Comparison of ENCODE assay signal across 23 cellular contexts in the genomic region with DNA sequence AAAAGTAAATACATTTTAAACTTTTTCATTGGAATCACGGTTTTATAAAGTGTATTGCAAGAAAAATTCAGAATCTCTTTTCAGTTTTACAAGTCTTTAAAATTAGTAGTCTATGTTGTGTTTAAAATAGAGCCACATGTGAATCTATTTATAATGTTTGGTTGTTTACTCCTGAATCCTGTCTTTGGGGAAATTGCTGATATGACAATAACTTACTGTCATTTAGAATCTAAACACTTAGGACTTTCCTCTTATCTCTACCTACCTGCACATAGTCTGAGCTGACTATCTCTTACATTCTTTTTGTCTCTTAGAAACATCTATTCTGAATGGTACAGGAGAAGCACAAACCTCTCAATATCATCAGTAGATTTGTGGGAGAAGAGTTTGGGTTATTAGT. TPM values are rescaled to one million over a fixed set of nuclear protein-coding genes. Genes with fewer than 3 reads are reported as not detected.
"Had no signal": no experiment of that assay in that cellular context is flagged by ENCODE, and none has a peak within 500 bp of the region (broad histone marks: within the 10 kb centered on the region; RNA-seq: fewer than 3 reads in every experiment).

No MANE protein-coding gene starts in this region.

- H2AFZ ChIP-seq: neural progenitor cell had no signal

- H3K27me3 ChIP-seq: esophagus muscularis mucosa, heart right ventricle, left lung, right atrium auricular region, sigmoid colon, stomach, thyroid gland, vagina had no signal

- H3K27ac Mint-ChIP-seq: dendritic cell treated with granulocyte-macrophage colony-stimulating factor and Interleukin-4, amounts not matched to agents 40 ng/mL and 50 ng/mL, for 4 days; mesothelial cell of epicardium; naive B cell; natural killer cell treated with Interleukin-12 subunit alpha and Interleukin-12 subunit beta and Interleukin-15 and Interleukin-18, amount 100 ng/mL, for 72 hours; neural progenitor cell; stimulated activated effector memory CD8-positive, alpha-beta T cell treated with anti-CD3 and anti-CD28 coated beads, Interleukin-12 subunit alpha, Interleukin-12 subunit beta, amount 100 ng/mL, for 72 hours had no signal

- H3K4me3 Mint-ChIP-seq: dendritic cell treated with granulocyte-macrophage colony-stimulating factor and Interleukin-4, amounts not matched to agents 40 ng/mL and 50 ng/mL, for 4 days; mesothelial cell of epicardium; naive B cell; natural killer cell treated with Interleukin-12 subunit alpha and Interleukin-12 subunit beta and Interleukin-15 and Interleukin-18, amount 100 ng/mL, for 72 hours; neural progenitor cell; stimulated activated effector memory CD8-positive, alpha-beta T cell treated with anti-CD3 and anti-CD28 coated beads, Interleukin-12 subunit alpha, Interleukin-12 subunit beta, amount 100 ng/mL, for 72 hours had no signal

- H3K9ac ChIP-seq: neural progenitor cell had no signal

- H3K4me3 ChIP-seq: esophagus muscularis mucosa, heart right ventricle, left lung, mucosa of descending colon, neural progenitor cell, prostate gland, right atrium auricular region, sigmoid colon, stomach, thyroid gland, vagina had no signal

- ATAC-seq: natural killer cell treated with Interleukin-12 subunit alpha and Interleukin-12 subunit beta and Interleukin-15 and Interleukin-18, amount 100 ng/mL, for 72 hours; stimulated activated effector memory CD8-positive, alpha-beta T cell treated with anti-CD3 and anti-CD28 coated beads, Interleukin-12 subunit alpha, Interleukin-12 subunit beta, amount 100 ng/mL, for 72 hours had no signal

- H3K27ac ChIP-seq: esophagus muscularis mucosa, heart right ventricle, left lung, neural progenitor cell, prostate gland, right atrium auricular region, stomach, thyroid gland, vagina had no signal

- H3K36me3 Mint-ChIP-seq: natural killer cell treated with Interleukin-12 subunit alpha and Interleukin-12 subunit beta and Interleukin-15 and Interleukin-18, amount 100 ng/mL, for 72 hours; stimulated activated effector memory CD8-positive, alpha-beta T cell treated with anti-CD3 and anti-CD28 coated beads, Interleukin-12 subunit alpha, Interleukin-12 subunit beta, amount 100 ng/mL, for 72 hours had no signal

- H3K4me1 ChIP-seq: neural progenitor cell, prostate gland had no signal

- DNase-seq: effector memory CD4-positive, alpha-beta T cell; glutamatergic neuron; heart right ventricle; left cardiac atrium; left lung; sigmoid colon; stimulated activated CD4-positive, alpha-beta T cell treated with anti-CD3 and anti-CD28 coated beads, Interleukin-2, amount 100 ng/mL, for 24 hours; stimulated activated CD4-positive, alpha-beta T cell treated with anti-CD3 and anti-CD28 coated beads, Interleukin-4, amount 100 ng/mL, for 24 hours; stimulated activated naive CD4-positive, alpha-beta T cell treated with Interleukin-2 at 50 U/mL for 16 hours; stomach; thyroid gland had no signal

- H3K9me3 ChIP-seq: esophagus muscularis mucosa, heart right ventricle, left lung, mucosa of descending colon, prostate gland, right atrium auricular region, sigmoid colon, stomach, thyroid gland, vagina had no signal

- H3K4me2 ChIP-seq: neural progenitor cell had no signal

- H3K9me3 Mint-ChIP-seq: natural killer cell treated with Interleukin-12 subunit alpha and Interleukin-12 subunit beta and Interleukin-15 and Interleukin-18, amount 100 ng/mL, for 72 hours had no signal

- H3K36me3 ChIP-seq: esophagus muscularis mucosa, heart right ventricle, left lung, neural progenitor cell, prostate gland, right atrium auricular region, sigmoid colon, stomach, thyroid gland, vagina had no signal

RNA-seq across cellular contexts. Expression of gene SRSF12, which starts 4.1 kb away (rescaled TPM):
- total RNA-seq: lung microvascular endothelial cell had no signal
